Comparison of ENCODE assay signal across 8 cellular contexts in the genomic region with DNA sequence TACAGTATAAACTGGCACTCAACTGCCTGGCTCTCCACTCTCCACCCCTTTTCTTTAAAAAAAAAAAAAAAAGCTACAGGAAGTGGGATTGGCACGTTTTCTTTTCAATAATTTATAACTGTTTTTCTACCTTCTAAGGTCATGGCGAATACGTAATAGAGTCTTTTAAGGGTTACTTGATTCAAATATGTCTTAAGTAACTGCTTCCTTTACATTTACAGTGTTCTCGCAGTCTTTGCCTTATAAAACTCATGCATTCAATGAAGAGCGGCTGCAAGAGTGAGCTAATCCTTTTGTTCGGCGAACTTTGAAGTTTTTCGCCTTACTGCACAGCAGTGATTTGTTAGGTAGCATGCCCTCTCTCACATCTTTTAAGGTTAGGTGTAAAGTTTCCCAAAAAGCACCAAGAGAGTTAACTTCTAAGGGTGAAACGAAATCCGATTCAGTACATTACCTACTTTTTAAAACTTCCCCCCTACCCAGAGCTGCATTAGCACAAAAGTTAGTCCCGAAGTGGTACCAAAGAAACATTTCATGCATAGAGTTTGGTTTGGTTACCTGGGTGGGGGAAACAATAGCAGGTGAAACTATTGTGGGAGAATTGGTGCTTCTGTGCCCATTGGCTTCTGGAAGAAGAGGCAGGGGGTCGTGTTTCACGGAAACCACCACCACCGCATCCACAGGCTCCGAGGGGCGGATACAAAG. TPM values are rescaled to one million over a fixed set of nuclear protein-coding genes. Genes with fewer than 3 reads are reported as not detected.
DNase-seq lines count a peak whose midpoint lies in the region; ATAC-seq, FAIRE-seq and TF ChIP-seq lines count a peak whose summit lies in the region.

No MANE protein-coding gene starts in this region.

- H3K9me3 Mint-ChIP-seq in Calu3 (ENCODE audit: low read depth, unreplicated experiment) (no peaks in the 10 kb centered on the region), nephron progenitor cell (no peaks in the 10 kb centered on the region)
- no peaks in the 10 kb centered on the region for H3K9me3 Mint-ChIP-seq in effector memory CD8-positive, alpha-beta T cell

- no peak for ATAC-seq in effector memory CD8-positive, alpha-beta T cell (replicated peaks)
- ATAC-seq in GM21515 (IDR thresholded peaks at IDR 0.05; ENCODE audit: unreplicated experiment), result no peak

- no peak for TF ChIP-seq POLR2A in H54 (IDR thresholded peaks at IDR 0.05; ENCODE audit: low read depth, low read length)

- H3K36me3 Mint-ChIP-seq in Calu3 (ENCODE audit: insufficient read depth, unreplicated experiment) (peaks cover 75% of the 10 kb centered on the region), nephron progenitor cell (ENCODE audit: low read depth) (peaks cover 13% of the 10 kb centered on the region)
- peaks cover 4% of the 10 kb centered on the region for H3K36me3 Mint-ChIP-seq in effector memory CD8-positive, alpha-beta T cell (ENCODE audit: insufficient read depth)

- TSS peak; percentile 36 for BruUV-seq in Calu3 (replicated peaks; lab: Mats Ljungman, UMichigan)

- TF ChIP-seq CTCF in Calu3 (IDR thresholded peaks at IDR 0.05; ENCODE audit: unreplicated experiment) (no peak), nephron progenitor cell (IDR thresholded peaks at IDR 0.05) (no peak)

- H3K4me3 Mint-ChIP-seq in Calu3 (ENCODE audit: low read depth, unreplicated experiment), result peak overlapping the region; percentile 80
- H3K4me3 Mint-ChIP-seq in effector memory CD8-positive, alpha-beta T cell, result peak overlapping the region; percentile 61 to 65
- peak overlapping the region; percentile 93 for H3K4me3 Mint-ChIP-seq in nephron progenitor cell

- CTCF ChIA-PET in Calu3 (lab: Charles Lee), result interaction anchor here (0.5 to 1.7 kb wide), 10 partner anchors 22 to 621 kb away, joined by 3 to 10 read pairs (median 4); no protein-coding TSS in a partner anchor

- H3K27ac Mint-ChIP-seq in Calu3 (ENCODE audit: unreplicated experiment) (peak overlapping the region; percentile 67), nephron progenitor cell (no peak overlapping the region)
- H3K27ac Mint-ChIP-seq in effector memory CD8-positive, alpha-beta T cell, result no peak overlapping the region

- DNase-seq in Calu3 (no peak), M059J (ENCODE audit: low read depth) (peak; percentile 57), nephron progenitor cell (no peak), H54 (ENCODE audit: insufficient read length, low spot score) (no peak), NCI-H1930 (lab: John Stamatoyannopoulos, UW) (no peak)
- DNase-seq in effector memory CD8-positive, alpha-beta T cell, result no peak
- no peak for DNase-seq in stimulated activated CD8-positive, alpha-beta memory T cell treated with anti-CD3 and anti-CD28 coated beads, Interleukin-4, amount 100 ng/mL, for 48 hours

- intact Hi-C loops in Calu3 (cut with micrococcal nuclease; ENCODE audit: unreplicated experiment), result loop anchor here (5.0 kb wide), 3 partner anchors 34 to 139 kb away; no protein-coding TSS in a partner anchor

- H3K27me3 Mint-ChIP-seq in Calu3 (ENCODE audit: unreplicated experiment), result no peaks in the 10 kb centered on the region
- H3K27me3 Mint-ChIP-seq in effector memory CD8-positive, alpha-beta T cell, result peaks cover 11 to 16% of the 10 kb centered on the region in 2 donors
- peaks cover 10% of the 10 kb centered on the region for H3K27me3 Mint-ChIP-seq in nephron progenitor cell (ENCODE audit: low read depth, poor library complexity)

- FAIRE-seq in H54 (lab: Jason Lieb, UNC), result no peak

- H3K4me1 Mint-ChIP-seq in Calu3 (ENCODE audit: low read depth, unreplicated experiment), result peaks cover 45% of the 10 kb centered on the region
- H3K4me1 Mint-ChIP-seq in effector memory CD8-positive, alpha-beta T cell (ENCODE audit: low read depth in 2 of 2), result peaks cover 17 to 29% of the 10 kb centered on the region in 2 donors
- H3K4me1 Mint-ChIP-seq in nephron progenitor cell, result peaks cover 73% of the 10 kb centered on the region

RNA-seq across cellular contexts. Expression of gene KCTD1, which starts 2.0 kb away (rescaled TPM):
- 54.1 and 63.2 TPM in 2 replicates for total RNA-seq in Calu3 (2022)
- total RNA-seq in M059J (2014; rRNA removed; shearing (Covaris generic)), result 18.0 and 25.8 TPM in 2 replicates
